In the genomic region with DNA sequence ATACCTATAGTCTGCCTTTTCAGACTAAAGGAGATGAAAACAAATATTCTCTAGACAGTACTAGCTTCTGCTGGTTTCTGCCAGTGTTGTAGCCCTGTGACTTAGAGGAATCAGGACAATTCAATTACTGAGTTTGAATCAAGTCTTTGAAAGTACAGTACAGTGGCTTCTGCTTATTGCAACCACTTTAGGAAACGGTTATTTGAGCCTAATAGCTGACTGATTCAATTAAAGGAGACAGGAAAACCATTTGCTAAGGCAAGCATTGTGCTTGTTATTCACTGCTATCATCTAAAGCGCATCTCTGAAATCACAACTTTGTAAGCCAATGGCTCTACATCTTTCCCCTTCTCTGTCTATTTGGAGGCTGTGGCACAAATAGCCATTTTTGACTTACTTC, we compare ENCODE assay signal across 1 cellular context.
TF ChIP-seq lines count a peak whose summit lies in the region.

No MANE protein-coding gene starts in this region.

TF ChIP-seq in H1, 55 proteins besides CTCF, POLR2A, EP300 and RAD21 (continued from another document):
- TF ChIP-seq CHD7 (IDR thresholded peaks at IDR 0.05; ENCODE audit: insufficient replicate concordance, low read length) (no peak), BACH1 (IDR thresholded peaks at IDR 0.05; ENCODE audit: low read length) (no peak), BCL11A (IDR thresholded peaks at IDR 0.05; ENCODE audit: low read depth in 2 of 2, low read length in 2 of 2) (no peak), SUZ12 (IDR thresholded peaks at IDR 0.05; ENCODE audit: low read length) (no peak), KDM5A (IDR thresholded peaks at IDR 0.05; ENCODE audit: low read length) (no peak), SP4 (IDR thresholded peaks at IDR 0.05; ENCODE audit: low read length) (no peak), SIN3A (conservative IDR thresholded peaks at IDR 0.05 in 1 of 2, IDR thresholded peaks at IDR 0.05 in 1 of 2; ENCODE audit: low read depth in 1 of 2, low read length in 2 of 2) (no peak), TBP (IDR thresholded peaks at IDR 0.05; ENCODE audit: low read depth, low read length) (no peak), USF2 (IDR thresholded peaks at IDR 0.05; ENCODE audit: low read length) (no peak), FOSL1 (IDR thresholded peaks at IDR 0.05; ENCODE audit: insufficient read depth, low read depth, low read length) (no peak)
TF ChIP-seq in H1: peak in this region for 0.
